In genomic region chr7:100166966-100167911, GRCh38 we compare ENCODE assay signal across 8 cellular contexts. TPM values are rescaled to one million over a fixed set of nuclear protein-coding genes. Genes with fewer than 3 reads are reported as not detected.
DNase-seq lines count a peak whose midpoint lies in the region; ATAC-seq and TF ChIP-seq lines count a peak whose summit lies in the region.

No MANE protein-coding gene starts in this region.

- intact Hi-C loops in right cardiac atrium (cut with DNase I), result no loop called here

- peaks cover 3% of the 10 kb centered on the region for H3K4me1 ChIP-seq in right cardiac atrium (ENCODE audit: control insufficient read depth, insufficient read depth, low read length)

- H3K9me3 ChIP-seq in WERI-Rb-1 (ENCODE audit: severe bottlenecking) (no peaks in the 10 kb centered on the region), right cardiac atrium (ENCODE audit: control insufficient read depth, low read length) (no peaks in the 10 kb centered on the region)

- H3K4me3 ChIP-seq in WERI-Rb-1 (ENCODE audit: low read depth, low read length), result peak overlapping the region; percentile 62
- peak overlapping the region; percentile 61 for H3K4me3 ChIP-seq in right cardiac atrium (ENCODE audit: low read length)
- H3K4me3 ChIP-seq in skeletal muscle cell (ENCODE audit: low read depth, low read length), result peak overlapping the region; percentile 49

- DNase-seq in GM13977 (ENCODE audit: low spot score) (peak; percentile 34), WERI-Rb-1 (no peak), right cardiac atrium (no peak), skeletal muscle cell (ENCODE audit: low read depth) (no peak), NCI-H1930 (lab: John Stamatoyannopoulos, UW) (no peak), NCI-H524 treated with DMSO at 0.1 percent for 48 hours (lab: John Stamatoyannopoulos, UW) (no peak), MV-4-11 (lab: John Stamatoyannopoulos, UW) (no peak)

- 38% methylated on average over 14 of the region's 14 CpGs for WGBS in right cardiac atrium

- in situ Hi-C loops in GM13977 (cut with MboI; ENCODE audit: low pct_unique_long_range_greater_than_20kb, low sequenced_read_pairs, unreplicated experiment), result no loop called here

- H3K36me3 ChIP-seq in WERI-Rb-1, result peaks cover 16% of the 10 kb centered on the region

- no peak for TF ChIP-seq CTCF in GM13977 (IDR thresholded peaks at IDR 0.05; ENCODE audit: extremely low read depth, insufficient read depth, missing control alignments)
- no peak for TF ChIP-seq CTCF in WERI-Rb-1 (IDR thresholded peaks at IDR 0.05; ENCODE audit: low read depth, low read length)

- no peak overlapping the region for H3K27ac ChIP-seq in WERI-Rb-1
- H3K27ac ChIP-seq in right cardiac atrium (ENCODE audit: low read length), result no peak overlapping the region

- ATAC-seq in right cardiac atrium, result no peak
- no peak for ATAC-seq in HG03280 (IDR thresholded peaks at IDR 0.05; ENCODE audit: unreplicated experiment)

- H3K27me3 ChIP-seq in WERI-Rb-1 (ENCODE audit: insufficient read depth, low read depth, severe bottlenecking), result no peaks in the 10 kb centered on the region
- no peaks in the 10 kb centered on the region for H3K27me3 ChIP-seq in right cardiac atrium (ENCODE audit: control insufficient read depth, insufficient read depth)

RNA-seq across cellular contexts. Expression of gene GAL3ST4, which starts 1.2 kb away (rescaled TPM):
- total RNA-seq in right cardiac atrium, result 1 to 10 TPM; 2.0 to 3.5 (median 2.3) TPM
- 1.7 TPM for polyA plus RNA-seq in right cardiac atrium

RNA-seq across cellular contexts. Expression of gene TRAPPC14, which starts 8.7 kb away (rescaled TPM):
- 10 to 100 TPM in 2 of 4 donors, 1 to 10 TPM in 2; 7.2 to 11.5 (median 9.7) TPM for total RNA-seq in right cardiac atrium
- polyA plus RNA-seq in right cardiac atrium, result 7.7 TPM

RNA-seq across cellular contexts. Expression of gene GPC2, which starts 9.9 kb away (rescaled TPM):
- total RNA-seq in right cardiac atrium, result under 1 TPM; 0.09 to 0.78 (median 0.29) TPM
- polyA plus RNA-seq in right cardiac atrium, result 0.38 TPM

RNA-seq across cellular contexts. Expression of gene STAG3, which starts 10.5 kb away (rescaled TPM):
- 1 to 10 TPM in 1 of 4 donors, under 1 TPM in 2, not detected in 1; 0.64 to 1.1 (median 0.91) TPM for total RNA-seq in right cardiac atrium
- polyA plus RNA-seq in right cardiac atrium, result 0.41 TPM

RNA-seq across cellular contexts. Expression of gene LAMTOR4, which starts 18.5 kb away (rescaled TPM):
- 100 to 1,000 TPM in 2 of 4 donors, 10 to 100 TPM in 2; 88.7 to 118 (median 108) TPM for total RNA-seq in right cardiac atrium
- polyA plus RNA-seq in right cardiac atrium, result 193 TPM
